Comparison of ENCODE assay signal across 32 cellular contexts in the genomic region with DNA sequence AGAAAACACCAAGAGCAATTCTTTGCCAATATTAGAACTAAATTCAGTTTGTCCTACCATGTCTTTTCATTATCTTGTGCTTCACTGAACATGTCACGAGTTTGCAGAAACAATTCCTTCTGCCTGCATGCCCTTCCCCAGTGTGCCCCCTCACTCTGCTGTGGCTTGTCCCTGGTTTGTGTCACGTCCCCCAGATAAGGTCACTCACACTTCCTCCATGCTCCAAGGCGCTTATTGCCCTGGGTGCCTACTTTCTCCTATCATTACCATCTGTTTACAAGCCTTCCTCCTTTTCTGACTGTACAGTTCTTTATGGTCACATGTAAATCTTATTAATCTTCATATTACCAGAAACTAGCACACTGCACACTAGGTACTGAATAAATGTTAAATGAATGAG.
"Had no signal": no experiment of that assay in that cellular context is flagged by ENCODE, and none has a peak within 500 bp of the region (broad histone marks: within the 10 kb centered on the region; RNA-seq: fewer than 3 reads in every experiment).

No MANE protein-coding gene starts in this region.

- H3K27ac ChIP-seq: ascending aorta, body of pancreas, Peyer's patch, RWPE1, SJSA1 had no signal

- H3K4me3 Mint-ChIP-seq: activated CD8-positive, alpha-beta T cell treated with anti-CD3 and anti-CD28 coated beads, Interleukin-2, amount 10 ng/mL, durations not matched to agents 7 days and 5 days; activated naive CD4-positive, alpha-beta T cell treated with anti-CD3 and anti-CD28 coated beads, Interleukin-2, amount 50 U/mL, for 24 hours; activated naive CD8-positive, alpha-beta T cell treated with anti-CD3 and anti-CD28 coated beads, Interleukin-2, amount 50 U/mL, for 24 hours; activated T-cell treated with anti-CD3 and anti-CD28 coated beads, Interleukin-2, amount 50 U/mL, for 24 hours; activated T-helper 1 cell treated with anti-CD3 and anti-CD28 coated beads, Interleukin-12 subunit alpha, Interleukin-12 subunit beta, Interleukin-2, Interleukin-4 antibody, amounts not matched to agents 30 ng/mL and 10 ng/mL and 1 ng/mL, durations not matched to agents 14 hours and 24 hours and 36 hours; central memory CD8-positive, alpha-beta T cell; T-cell had no signal

- H3K4me1 ChIP-seq: ascending aorta, body of pancreas, Peyer's patch, SJSA1 had no signal

- H3K27me3 ChIP-seq: ascending aorta, body of pancreas, MG63, Peyer's patch, SJSA1 had no signal

- H3K27me3 Mint-ChIP-seq: activated T-cell treated with anti-CD3 and anti-CD28 coated beads, Interleukin-2, amount 50 U/mL, for 24 hours; central memory CD8-positive, alpha-beta T cell; T-cell had no signal

- H3K9me3 ChIP-seq: ascending aorta, body of pancreas, MG63, Peyer's patch, SJSA1 had no signal

- DNase-seq: activated CD4-positive, alpha-beta T cell treated with anti-CD3 and anti-CD28 coated beads for 48 hours; activated CD4-positive, alpha-beta T cell treated with anti-CD3 and anti-CD28 coated beads, Interleukin-2, amount 50 U/mL, for 4 hours; activated CD4-positive, CD25-positive, alpha-beta regulatory T cell treated with anti-CD3 and anti-CD28 coated beads, Interleukin-2, amount 50 U/mL, for 72 hours; activated CD8-positive, alpha-beta T cell treated with anti-CD3 and anti-CD28 coated beads, Interleukin-2, amount 10 ng/mL, durations not matched to agents 7 days and 5 days; activated effector memory CD4-positive, alpha-beta T cell treated with Interleukin-2 at 50 U/mL for 16 hours; activated naive CD4-positive, alpha-beta T cell; activated naive CD8-positive, alpha-beta T cell treated with anti-CD3 and anti-CD28 coated beads, Interleukin-2, amount 50 U/mL, for 24 hours; activated T-cell treated with anti-CD3 and anti-CD28 coated beads, Interleukin-2, amount 50 U/mL, for 24 hours; amniotic stem cell; body of pancreas; MG63; MV-4-11; NCI-H1092 treated with DMSO at 0.1 percent for 48 hours; NCI-H1417 treated with DMSO at 0.1 percent for 48 hours; NCI-H1694; NCI-H2029 treated with DMSO at 0.1 percent for 48 hours; NCI-H345; NCI-H510A; NCI-H526 treated with DMSO at 0.1 percent for 48 hours; NCI-H82; OCI-M1; Peyer's patch; SHP77; T-cell; T-helper 2 cell; T1000 had no signal

- H3K27ac Mint-ChIP-seq: activated CD8-positive, alpha-beta T cell treated with anti-CD3 and anti-CD28 coated beads, Interleukin-2, amount 10 ng/mL, durations not matched to agents 7 days and 5 days; activated naive CD4-positive, alpha-beta T cell treated with anti-CD3 and anti-CD28 coated beads, Interleukin-2, amount 50 U/mL, for 24 hours; activated naive CD8-positive, alpha-beta T cell treated with anti-CD3 and anti-CD28 coated beads, Interleukin-2, amount 50 U/mL, for 24 hours; activated T-cell treated with anti-CD3 and anti-CD28 coated beads, Interleukin-2, amount 50 U/mL, for 24 hours; activated T-helper 1 cell treated with anti-CD3 and anti-CD28 coated beads, Interleukin-12 subunit alpha, Interleukin-12 subunit beta, Interleukin-2, Interleukin-4 antibody, amounts not matched to agents 30 ng/mL and 10 ng/mL and 1 ng/mL, durations not matched to agents 14 hours and 24 hours and 36 hours; T-cell had no signal

- H3K4me3 ChIP-seq: ascending aorta, body of pancreas, MG63, Peyer's patch, SJSA1 had no signal

- H3K9me3 Mint-ChIP-seq: activated T-cell treated with anti-CD3 and anti-CD28 coated beads, Interleukin-2, amount 50 U/mL, for 24 hours; activated T-helper 1 cell treated with anti-CD3 and anti-CD28 coated beads, Interleukin-12 subunit alpha, Interleukin-12 subunit beta, Interleukin-2, Interleukin-4 antibody, amounts not matched to agents 30 ng/mL and 10 ng/mL and 1 ng/mL, durations not matched to agents 14 hours and 24 hours and 36 hours had no signal

- H3K36me3 Mint-ChIP-seq: activated naive CD4-positive, alpha-beta T cell treated with anti-CD3 and anti-CD28 coated beads, Interleukin-2, amount 50 U/mL, for 24 hours; T-cell had no signal

- H3K4me1 Mint-ChIP-seq: activated naive CD4-positive, alpha-beta T cell treated with anti-CD3 and anti-CD28 coated beads, Interleukin-2, amount 50 U/mL, for 24 hours; activated naive CD8-positive, alpha-beta T cell treated with anti-CD3 and anti-CD28 coated beads, Interleukin-2, amount 50 U/mL, for 24 hours; central memory CD8-positive, alpha-beta T cell; T-cell had no signal

- ATAC-seq: activated CD8-positive, alpha-beta T cell treated with anti-CD3 and anti-CD28 coated beads, Interleukin-2, amount 10 ng/mL, durations not matched to agents 7 days and 5 days; activated naive CD8-positive, alpha-beta T cell treated with anti-CD3 and anti-CD28 coated beads, Interleukin-2, amount 50 U/mL, for 24 hours; body of pancreas; T-cell had no signal

- H3K36me3 ChIP-seq: ascending aorta, MG63, Peyer's patch, SJSA1 had no signal
